In genomic region chr1:40532062-40532389, GRCh38 we compare ENCODE assay signal across 8 cellular contexts. TPM values are rescaled to one million over a fixed set of nuclear protein-coding genes. Genes with fewer than 3 reads are reported as not detected.
DNase-seq lines count a peak whose midpoint lies in the region; ATAC-seq and TF ChIP-seq lines count a peak whose summit lies in the region.

No MANE protein-coding gene starts in this region.

- H3K9ac ChIP-seq in mesenchymal stem cell (ENCODE audit: low read length): peak overlapping the region; percentile 88

- H3K4me1 ChIP-seq in left ventricle myocardium inferior (peaks cover 28% of the 10 kb centered on the region), mesenchymal stem cell (ENCODE audit: control insufficient read depth, insufficient read depth, low read depth, low read length) (no peaks in the 10 kb centered on the region), vagina (peaks cover 12% of the 10 kb centered on the region)

- no peak overlapping the region for H2AK5ac ChIP-seq in mesenchymal stem cell (ENCODE audit: low read length, severe bottlenecking)

- no peak overlapping the region for H3K4ac ChIP-seq in mesenchymal stem cell (ENCODE audit: low read depth in 1 of 2, low read length in 2 of 2)

- in situ Hi-C loops in astrocyte of the spinal cord (cut with HindIII; ENCODE audit: low sequenced_read_pairs): no loop called here

- peaks cover 3% of the 10 kb centered on the region for H3K79me1 ChIP-seq in mesenchymal stem cell (replicated peaks; ENCODE audit: low read length, poor library complexity, severe bottlenecking)

- WGBS in mesenchymal stem cell: 14% methylated on average over 3 of the region's 3 CpGs

- H3K9me3 ChIP-seq in left ventricle myocardium inferior (replicated peaks) (no peaks in the 10 kb centered on the region), mesenchymal stem cell (ENCODE audit: control insufficient read depth, low read length) (peaks cover 3% of the 10 kb centered on the region), vagina (no peaks in the 10 kb centered on the region)

- H3K18ac ChIP-seq in mesenchymal stem cell (ENCODE audit: low read depth in 1 of 2, low read length in 2 of 2): no peak overlapping the region

- TF ChIP-seq POLR2A in vagina (IDR thresholded peaks at IDR 0.05): no peak

- H3K4me3 ChIP-seq in left ventricle myocardium inferior (peak overlapping the region; percentile 76), astrocyte of the spinal cord (ENCODE audit: low read depth, low read length) (peak overlapping the region; percentile 77), mesenchymal stem cell (ENCODE audit: insufficient read depth in 1 of 2, low read depth in 1 of 2, low read length in 2 of 2) (peak overlapping the region; percentile 80 to 99), vagina (peak overlapping the region; percentile 65)

- no peak overlapping the region for H2BK120ac ChIP-seq in mesenchymal stem cell (ENCODE audit: low read depth, low read length)

- intact Hi-C loops in left ventricle myocardium inferior (cut with micrococcal nuclease): no loop called here
- intact Hi-C loops in left ventricle myocardium superior (cut with micrococcal nuclease): no loop called here
- intact Hi-C loops in vagina (cut with DNase I): no loop called here

- no peak for ATAC-seq in left ventricle myocardium superior
- ATAC-seq in GM21825 (IDR thresholded peaks at IDR 0.05; ENCODE audit: unreplicated experiment): no peak
- no peak for ATAC-seq in GM19324 (IDR thresholded peaks at IDR 0.05; ENCODE audit: low FRiP score, unreplicated experiment)

- H3K4me2 ChIP-seq in mesenchymal stem cell (ENCODE audit: low read length, poor library complexity, severe bottlenecking): peak overlapping the region; percentile 58

- H3K27ac ChIP-seq in left ventricle myocardium inferior (replicated peaks) (peak overlapping the region; percentile 91), mesenchymal stem cell (ENCODE audit: low read length, poor library complexity, severe bottlenecking) (peak overlapping the region; percentile 68), vagina (peak overlapping the region; percentile 66)

- H2AFZ ChIP-seq in mesenchymal stem cell (ENCODE audit: low read depth, low read length): peak overlapping the region; percentile 74

- no peak overlapping the region for H2BK12ac ChIP-seq in mesenchymal stem cell (ENCODE audit: low read length in 2 of 2)

- H2BK5ac ChIP-seq in mesenchymal stem cell (ENCODE audit: low read depth, low read length, poor library complexity, severe bottlenecking): no peak overlapping the region

- no peak for TF ChIP-seq CTCF in left ventricle myocardium inferior (IDR thresholded peaks at IDR 0.05; ENCODE audit: borderline replicate concordance)
- TF ChIP-seq CTCF in astrocyte of the spinal cord (IDR thresholded peaks at IDR 0.05; ENCODE audit: low read depth, low read length): no peak
- TF ChIP-seq CTCF in vagina (IDR thresholded peaks at IDR 0.05): no peak

- H3K27me3 ChIP-seq in left ventricle myocardium inferior (ENCODE audit: low read depth): no peaks in the 10 kb centered on the region
- no peaks in the 10 kb centered on the region for H3K27me3 ChIP-seq in mesenchymal stem cell (ENCODE audit: control insufficient read depth in 1 of 2, insufficient read depth in 1 of 2, low read length in 2 of 2)
- no peaks in the 10 kb centered on the region for H3K27me3 ChIP-seq in vagina

- H3K14ac ChIP-seq in mesenchymal stem cell (ENCODE audit: low read length in 2 of 2): no peak overlapping the region

- no peak for DNase-seq in left ventricle myocardium inferior
- DNase-seq in left ventricle myocardium superior: no peak
- no peak for DNase-seq in astrocyte of the spinal cord (ENCODE audit: low read depth, low spot score)
- no peak for DNase-seq in mesenchymal stem cell
- DNase-seq in vagina (ENCODE audit: extremely low spot score in 2 of 2): no peak
- DNase-seq in GM19240 (ENCODE audit: insufficient read length, low spot score): no peak

- H3K36me3 ChIP-seq in left ventricle myocardium inferior (peaks cover 13% of the 10 kb centered on the region), mesenchymal stem cell (ENCODE audit: control insufficient read depth in 1 of 2, insufficient read depth in 2 of 2, low read depth in 1 of 2, low read length in 2 of 2) (no peaks in the 10 kb centered on the region), vagina (peaks cover 0 to 6% of the 10 kb centered on the region in 2 donors)

- peak overlapping the region; percentile 91 for H4K8ac ChIP-seq in mesenchymal stem cell (ENCODE audit: low read length)

- no peak overlapping the region for H4K91ac ChIP-seq in mesenchymal stem cell (ENCODE audit: low read length)

- H3K23ac ChIP-seq in mesenchymal stem cell (ENCODE audit: low read length in 2 of 2): no peak overlapping the region

- H2BK15ac ChIP-seq in mesenchymal stem cell (ENCODE audit: low read depth, poor library complexity, severe bottlenecking): no peak overlapping the region

RNA-seq across cellular contexts. Expression of gene ZNF684, which starts 0.6 kb away (rescaled TPM):
- total RNA-seq in left ventricle myocardium inferior: 7.8 TPM
- 8.6 TPM for total RNA-seq in left ventricle myocardium superior
- 2.4 TPM for polyA plus RNA-seq in mesenchymal stem cell (2013, experiment 1 of 2)
- polyA plus RNA-seq in mesenchymal stem cell (2013, experiment 2 of 2): 2.3 TPM
- total RNA-seq in vagina: 1.2 TPM

RNA-seq across cellular contexts. Expression of gene EXO5, which starts 23.5 kb away (rescaled TPM):
- total RNA-seq in left ventricle myocardium inferior: 3.6 TPM
- 4.5 TPM for total RNA-seq in left ventricle myocardium superior
- polyA plus RNA-seq in mesenchymal stem cell (2013, experiment 1 of 2): 5.1 TPM
- polyA plus RNA-seq in mesenchymal stem cell (2013, experiment 2 of 2): 4.3 TPM
- total RNA-seq in vagina: 3.4 TPM

RNA-seq across cellular contexts. Expression of gene ZFP69, which starts 54.9 kb away (rescaled TPM):
- 1.9 TPM for total RNA-seq in left ventricle myocardium inferior
- total RNA-seq in left ventricle myocardium superior: 1.9 TPM
- 2.0 TPM for polyA plus RNA-seq in mesenchymal stem cell (2013, experiment 1 of 2)
- polyA plus RNA-seq in mesenchymal stem cell (2013, experiment 2 of 2): 1.8 TPM
- 4.9 TPM for total RNA-seq in vagina
